Comparison of ENCODE assay signal across 18 cellular contexts in genomic region chr6:38100380-38100779, GRCh38.
A peak's percentile ranks its signal among the peaks of the same experiment; 100 is the strongest.
DNase-seq lines count a peak whose midpoint lies in the region; ATAC-seq and TF ChIP-seq lines count a peak whose summit lies in the region.
"Had no signal": no experiment of that assay in that cellular context is flagged by ENCODE, and none has a peak within 500 bp of the region (broad histone marks: within the 10 kb centered on the region; RNA-seq: fewer than 3 reads in every experiment).

No MANE protein-coding gene starts in this region.

- H3K27ac Mint-ChIP-seq in activated naive CD4-positive, alpha-beta T cell treated with anti-CD3 and anti-CD28 coated beads, Interleukin-2, amount 50 U/mL, for 72 hours: no peak overlapping the region

- no peaks in the 10 kb centered on the region for H3K27me3 ChIP-seq in Peyer's patch
- H3K27me3 ChIP-seq in sigmoid colon: no peaks in the 10 kb centered on the region

- no peak overlapping the region for H3K27ac ChIP-seq in Peyer's patch
- no peak overlapping the region for H3K27ac ChIP-seq in sigmoid colon
- H3K27ac ChIP-seq: GM23248, HL-60 had no signal

- TF ChIP-seq POLR2A in Peyer's patch (IDR thresholded peaks at IDR 0.05) (no peak), sigmoid colon (IDR thresholded peaks at IDR 0.05) (no peak)

- H3K36me3 ChIP-seq in Peyer's patch (no peaks in the 10 kb centered on the region), sigmoid colon (no peaks in the 10 kb centered on the region)

- peak; percentile 39 to 81 for ATAC-seq in activated naive CD4-positive, alpha-beta T cell treated with anti-CD3 and anti-CD28 coated beads, Interleukin-2, amount 50 U/mL, for 72 hours
- ATAC-seq in HG03432 (IDR thresholded peaks at IDR 0.05; ENCODE audit: unreplicated experiment): peak; percentile 60

- no peaks in the 10 kb centered on the region for H3K9me3 Mint-ChIP-seq in activated naive CD4-positive, alpha-beta T cell treated with anti-CD3 and anti-CD28 coated beads, Interleukin-2, amount 50 U/mL, for 72 hours

- WGBS in sigmoid colon, 2 donors: 69 to 86% methylated on average over 1 of the region's 1 CpG

- peaks cover 0 to 8% of the 10 kb centered on the region in 2 donors for H3K36me3 Mint-ChIP-seq in activated naive CD4-positive, alpha-beta T cell treated with anti-CD3 and anti-CD28 coated beads, Interleukin-2, amount 50 U/mL, for 72 hours

- H3K4me1 ChIP-seq in Peyer's patch (no peaks in the 10 kb centered on the region), sigmoid colon (peaks cover 0 to 9% (median 4%) of the 10 kb centered on the region in 4 donors)

- TF ChIP-seq CTCF in GM20000 (IDR thresholded peaks at IDR 0.05; ENCODE audit: extremely low read depth, missing control alignments) (no peak), Peyer's patch (IDR thresholded peaks at IDR 0.05) (no peak), sigmoid colon (IDR thresholded peaks at IDR 0.05) (no peak)

- TF ChIP-seq EP300 in sigmoid colon (IDR thresholded peaks at IDR 0.05): no peak

- H3K4me3 ChIP-seq in Peyer's patch (no peak overlapping the region), sigmoid colon (no peak overlapping the region)
- H3K4me3 ChIP-seq: GM23248 had no signal

- H3K9me3 ChIP-seq in Peyer's patch (no peaks in the 10 kb centered on the region), sigmoid colon (no peaks in the 10 kb centered on the region)

- intact Hi-C loops in sigmoid colon (cut with DNase I): no loop called here

- no peak for DNase-seq in activated naive CD4-positive, alpha-beta T cell treated with anti-CD3 and anti-CD28 coated beads, Interleukin-2, amount 50 U/mL, for 72 hours (ENCODE audit: low spot score in 2 of 2)
- no peak for DNase-seq in activated naive CD4-positive, alpha-beta T cell treated with anti-CD3 and anti-CD28 coated beads, Interleukin-2, amount 50 U/mL, for 16 hours
- DNase-seq in GM20000 (ENCODE audit: low spot score) (peak; percentile 42), medulla oblongata (ENCODE audit: extremely low spot score) (no peak), Peyer's patch (no peak), HT-29 (ENCODE audit: low spot score) (no peak), sigmoid colon (no peak)
- DNase-seq: DMS53; GM23248; KBM-7; NCI-H146; NCI-H2107; NCI-H345; NCI-H69; NK-92 treated with Interleukin-12 subunit alpha and Interleukin-12 subunit beta, amount 100 ng/mL, for 24 hours; T1000 had no signal
